ENCODE assay signal across 21 cellular contexts in the genomic region with DNA sequence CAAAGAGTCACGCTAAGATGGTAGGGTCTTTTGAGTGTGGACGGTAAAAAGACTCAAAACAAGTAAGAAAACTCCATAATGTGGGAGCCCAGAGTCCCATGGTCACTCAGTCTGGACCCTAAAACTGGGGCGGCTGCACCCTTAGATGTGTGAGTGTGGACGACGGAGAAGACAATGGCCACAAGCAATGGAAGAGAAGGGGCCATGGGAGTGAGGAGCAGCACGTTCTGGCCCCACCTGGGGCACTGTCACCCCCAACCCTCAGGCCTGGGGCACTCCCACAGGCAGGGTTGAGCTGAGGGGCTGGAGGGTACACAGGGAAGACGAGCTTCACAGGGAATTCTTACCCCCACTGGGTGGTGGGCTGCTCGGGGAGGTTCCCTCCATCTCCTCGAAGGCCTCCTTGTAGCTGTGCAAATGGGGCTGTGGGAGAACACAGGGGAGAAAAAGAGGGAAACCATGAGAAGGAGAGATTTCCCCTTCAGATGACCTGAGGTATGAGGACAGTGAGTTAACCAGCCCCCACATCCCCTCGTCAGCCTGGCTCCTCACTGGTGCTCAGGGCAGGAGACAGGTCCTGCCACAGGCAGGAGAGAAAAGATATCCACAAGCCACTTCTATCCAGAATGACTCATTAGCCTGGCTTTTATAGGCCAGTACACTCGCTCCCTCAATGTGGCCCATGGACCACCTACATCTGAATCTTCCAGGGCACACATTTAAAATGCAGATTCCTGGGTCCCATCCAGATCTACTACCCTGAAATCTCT.
A peak's percentile ranks its signal among the peaks of the same experiment; 100 is the strongest.
DNase-seq lines count a peak whose midpoint lies in the region; FAIRE-seq and TF ChIP-seq lines count a peak whose summit lies in the region.
"Had no signal": no experiment of that assay in that cellular context is flagged by ENCODE, and none has a peak within 500 bp of the region (broad histone marks: within the 10 kb centered on the region; RNA-seq: fewer than 3 reads in every experiment).

No MANE protein-coding gene starts in this region.

- H3K27ac Mint-ChIP-seq in astrocyte (ENCODE audit: unreplicated experiment), result peak overlapping the region; percentile 99
- no peak overlapping the region for H3K27ac Mint-ChIP-seq in activated T-helper 2 cell treated with anti-CD3 and anti-CD28 coated beads, Interferon-gamma antibody, Interleukin-2, Interleukin-4, amounts not matched to agents 10 μg/mL and 5 μg/mL and 100 μg/mL, durations not matched to agents 14 hours and 24 hours and 36 hours
- H3K27ac Mint-ChIP-seq: activated CD8-positive, alpha-beta T cell treated with anti-CD3 and anti-CD28 coated beads, Interleukin-2, amount 10 ng/mL, durations not matched to agents 7 days and 5 days had no signal

- H3K4me1 ChIP-seq in ACC112 (ENCODE audit: control insufficient read depth, insufficient read depth, low read length, unreplicated experiment) (peaks cover 30% of the 10 kb centered on the region), astrocyte (ENCODE audit: insufficient read depth, low read length) (peaks cover 22% of the 10 kb centered on the region), right atrium auricular region (peaks cover 5 to 99% of the 10 kb centered on the region in 2 donors), sigmoid colon (peaks cover 0 to 99% (median 95%) of the 10 kb centered on the region in 4 donors), uterus (peaks cover 0 to 8% of the 10 kb centered on the region in 2 donors)

- TF ChIP-seq POLR2A in sigmoid colon (IDR thresholded peaks at IDR 0.05), result no peak
- no peak for TF ChIP-seq POLR2A in uterus (IDR thresholded peaks at IDR 0.05)

- no peak overlapping the region for H3K9ac ChIP-seq in astrocyte (ENCODE audit: low read length)

- 91% methylated on average over 11 of the region's 11 CpGs for WGBS in sigmoid colon, 2 donors

- H3K4me3 ChIP-seq in ACC112 (ENCODE audit: low read depth, low read length), result no peak overlapping the region
- H3K4me3 ChIP-seq in astrocyte (ENCODE audit: insufficient read depth, low read depth, low read length), result no peak overlapping the region
- H3K4me3 ChIP-seq in right atrium auricular region, result no peak overlapping the region
- no peak overlapping the region for H3K4me3 ChIP-seq in sigmoid colon
- H3K4me3 ChIP-seq in WERI-Rb-1 (ENCODE audit: low read depth, low read length), result no peak overlapping the region
- H3K4me3 ChIP-seq in uterus, result no peak overlapping the region

- H2AFZ ChIP-seq in ACC112 (ENCODE audit: low read length, unreplicated experiment) (no peak overlapping the region), astrocyte (ENCODE audit: low read depth, low read length) (no peak overlapping the region)

- no peak overlapping the region for H3K4me2 ChIP-seq in astrocyte (ENCODE audit: low read length)

- no peak overlapping the region for H3K4me3 Mint-ChIP-seq in astrocyte (ENCODE audit: unreplicated experiment)
- H3K4me3 Mint-ChIP-seq in activated T-helper 2 cell treated with anti-CD3 and anti-CD28 coated beads, Interferon-gamma antibody, Interleukin-2, Interleukin-4, amounts not matched to agents 10 μg/mL and 5 μg/mL and 100 μg/mL, durations not matched to agents 14 hours and 24 hours and 36 hours (ENCODE audit: low read depth), result no peak overlapping the region
- H3K4me3 Mint-ChIP-seq: activated CD8-positive, alpha-beta T cell treated with anti-CD3 and anti-CD28 coated beads, Interleukin-2, amount 10 ng/mL, durations not matched to agents 7 days and 5 days had no signal

- FAIRE-seq in astrocyte (lab: Jason Lieb, UNC), result no peak
- FAIRE-seq: D721Med, GM12892 had no signal

- intact Hi-C loops in sigmoid colon (cut with DNase I) (no loop called here), uterus (cut with DNase I; ENCODE audit: low total_unique reads) (no loop called here)
- intact Hi-C loops in activated T-helper 2 cell treated with anti-CD3 and anti-CD28 coated beads, Interferon-gamma antibody, Interleukin-2, Interleukin-4, amounts not matched to agents 10 μg/mL and 5 μg/mL and 100 μg/mL, durations not matched to agents 14 hours and 24 hours and 36 hours (cut with micrococcal nuclease), result no loop called here

- no peak for TF ChIP-seq EP300 in sigmoid colon (IDR thresholded peaks at IDR 0.05)

- peaks cover 19% of the 10 kb centered on the region for H3K36me3 ChIP-seq in ACC112 (ENCODE audit: insufficient read depth, low read length)
- H3K36me3 ChIP-seq in astrocyte (ENCODE audit: insufficient read depth, low read length), result peaks cover 38% of the 10 kb centered on the region
- peaks cover 78% of the 10 kb centered on the region for H3K36me3 ChIP-seq in right atrium auricular region
- H3K36me3 ChIP-seq in sigmoid colon, result peaks cover 50 to 69% (median 68%) of the 10 kb centered on the region in 4 donors
- H3K36me3 ChIP-seq in WERI-Rb-1, result no peaks in the 10 kb centered on the region
- no peaks in the 10 kb centered on the region for H3K36me3 ChIP-seq in uterus

- no peak for DNase-seq in astrocyte (ENCODE audit: low read depth)
- no peak for DNase-seq in right atrium auricular region (ENCODE audit: low spot score)
- no peak for DNase-seq in sigmoid colon
- DNase-seq in WERI-Rb-1, result no peak
- no peak for DNase-seq in activated effector memory CD4-positive, alpha-beta T cell treated with anti-CD3 and anti-CD28 coated beads, Interleukin-2, amount 50 U/mL, for 16 hours
- no peak for DNase-seq in activated T-helper 2 cell treated with anti-CD3 and anti-CD28 coated beads, Interferon-gamma antibody, Interleukin-2, Interleukin-4, amounts not matched to agents 10 μg/mL and 5 μg/mL and 100 μg/mL, durations not matched to agents 14 hours and 24 hours and 36 hours (ENCODE audit: low spot score)
- no peak for DNase-seq in uterus
- DNase-seq: activated CD4-positive, CD25-positive, alpha-beta regulatory T cell; activated CD8-positive, alpha-beta T cell treated with anti-CD3 and anti-CD28 coated beads, Interleukin-2, amount 10 ng/mL, durations not matched to agents 7 days and 5 days; C1 segment of cervical spinal cord; GF-D8; hippocampal formation; Karpas-422; kidney glomerular epithelial cell; NCI-H2171; NCI-H748 treated with DMSO at 0.1 percent for 48 hours; stimulated activated CD4-positive, alpha-beta T cell treated with anti-CD3 and anti-CD28 coated beads, Interleukin-4, amount 100 ng/mL, for 24 hours; substantia nigra had no signal

- H3K27me3 ChIP-seq in ACC112 (ENCODE audit: insufficient read depth, low read length) (no peaks in the 10 kb centered on the region), astrocyte (ENCODE audit: insufficient read depth, low read length) (no peaks in the 10 kb centered on the region), right atrium auricular region (no peaks in the 10 kb centered on the region), sigmoid colon (no peaks in the 10 kb centered on the region), WERI-Rb-1 (ENCODE audit: insufficient read depth, low read depth, severe bottlenecking) (no peaks in the 10 kb centered on the region), uterus (no peaks in the 10 kb centered on the region)

- peaks cover 54% of the 10 kb centered on the region for H3K36me3 Mint-ChIP-seq in astrocyte (ENCODE audit: low read depth, unreplicated experiment)
- H3K36me3 Mint-ChIP-seq in activated T-helper 2 cell treated with anti-CD3 and anti-CD28 coated beads, Interferon-gamma antibody, Interleukin-2, Interleukin-4, amounts not matched to agents 10 μg/mL and 5 μg/mL and 100 μg/mL, durations not matched to agents 14 hours and 24 hours and 36 hours (ENCODE audit: low read depth), result no peaks in the 10 kb centered on the region

- H3K4me1 Mint-ChIP-seq in astrocyte (ENCODE audit: low read depth, unreplicated experiment), result peaks cover 31% of the 10 kb centered on the region
- no peaks in the 10 kb centered on the region for H3K4me1 Mint-ChIP-seq in activated T-helper 2 cell treated with anti-CD3 and anti-CD28 coated beads, Interferon-gamma antibody, Interleukin-2, Interleukin-4, amounts not matched to agents 10 μg/mL and 5 μg/mL and 100 μg/mL, durations not matched to agents 14 hours and 24 hours and 36 hours (ENCODE audit: low read depth)

- H3K9me3 ChIP-seq in astrocyte (ENCODE audit: insufficient read depth, low read depth, low read length), result no peaks in the 10 kb centered on the region
- H3K9me3 ChIP-seq in right atrium auricular region, result no peaks in the 10 kb centered on the region
- no peaks in the 10 kb centered on the region for H3K9me3 ChIP-seq in sigmoid colon
- H3K9me3 ChIP-seq in WERI-Rb-1 (ENCODE audit: severe bottlenecking), result no peaks in the 10 kb centered on the region
- H3K9me3 ChIP-seq in uterus, result no peaks in the 10 kb centered on the region

- H3K27ac ChIP-seq in ACC112 (ENCODE audit: low read depth, low read length) (0 out of 2 replicates have a peak overlapping the region, but pooled peaks have one; percentile 98), astrocyte (ENCODE audit: low read depth, low read length) (no peak overlapping the region), right atrium auricular region (peak overlapping the region; percentile 75 to 83), sigmoid colon (peak overlapping the region; percentile 85 to 98 (median 92)), WERI-Rb-1 (no peak overlapping the region), uterus (peak overlapping the region in 1 of 2 donors; percentile 15)

- no peaks in the 10 kb centered on the region for H3K27me3 Mint-ChIP-seq in astrocyte (ENCODE audit: low read depth, unreplicated experiment)
- no peaks in the 10 kb centered on the region for H3K27me3 Mint-ChIP-seq in activated T-helper 2 cell treated with anti-CD3 and anti-CD28 coated beads, Interferon-gamma antibody, Interleukin-2, Interleukin-4, amounts not matched to agents 10 μg/mL and 5 μg/mL and 100 μg/mL, durations not matched to agents 14 hours and 24 hours and 36 hours (ENCODE audit: low read depth)

- H4K20me1 ChIP-seq in astrocyte (ENCODE audit: insufficient read depth, low read length), result peaks cover 95% of the 10 kb centered on the region

- H3K79me2 ChIP-seq in ACC112 (ENCODE audit: control insufficient read depth, insufficient read depth, low read length, unreplicated experiment) (peaks cover 3% of the 10 kb centered on the region), astrocyte (ENCODE audit: insufficient read depth, low read length) (peaks cover 45% of the 10 kb centered on the region)

- H3K9me3 Mint-ChIP-seq in astrocyte (ENCODE audit: unreplicated experiment), result peaks cover 2% of the 10 kb centered on the region
- H3K9me3 Mint-ChIP-seq in activated T-helper 2 cell treated with anti-CD3 and anti-CD28 coated beads, Interferon-gamma antibody, Interleukin-2, Interleukin-4, amounts not matched to agents 10 μg/mL and 5 μg/mL and 100 μg/mL, durations not matched to agents 14 hours and 24 hours and 36 hours, result no peaks in the 10 kb centered on the region

- no peak for TF ChIP-seq CTCF in astrocyte (IDR thresholded peaks at IDR 0.05; ENCODE audit: insufficient read depth, low read depth, low read length)
- no peak for TF ChIP-seq CTCF in right atrium auricular region (IDR thresholded peaks at IDR 0.05)
- no peak for TF ChIP-seq CTCF in sigmoid colon (IDR thresholded peaks at IDR 0.05)
- TF ChIP-seq CTCF in WERI-Rb-1 (IDR thresholded peaks at IDR 0.05; ENCODE audit: low read depth, low read length), result no peak
- TF ChIP-seq CTCF in uterus (IDR thresholded peaks at IDR 0.05), result no peak

Comparison
In these comparisons a context has a peak if more than half of its experiments do, and no peak if none do; other contexts are left out.
1. H3K27ac ChIP-seq: peak in ACC112 (single experiment), right atrium auricular region (2 of 2) and sigmoid colon (4 of 4); none in astrocyte (single experiment) and WERI-Rb-1 (single experiment).